Comparison of ENCODE assay signal across 21 cellular contexts in genomic region chr11:11568651-11569229, GRCh38. TPM values are rescaled to one million over a fixed set of nuclear protein-coding genes. Genes with fewer than 3 reads are reported as not detected.
DNase-seq lines count a peak whose midpoint lies in the region; ATAC-seq and TF ChIP-seq lines count a peak whose summit lies in the region.
"Had no signal": no experiment of that assay in that cellular context is flagged by ENCODE, and none has a peak within 500 bp of the region (broad histone marks: within the 10 kb centered on the region; RNA-seq: fewer than 3 reads in every experiment).

No MANE protein-coding gene starts in this region.

- 75 to 80% methylated on average over 1 to 3 of the region's 3 CpGs for WGBS in transverse colon (ENCODE audit: low coverage in 1 of 2), 2 donors

- H3K4me1 ChIP-seq in RWPE2 (ENCODE audit: insufficient read depth, poor library complexity, severe bottlenecking) = peaks cover 25% of the 10 kb centered on the region
- peaks cover 2 to 20% (median 10%) of the 10 kb centered on the region in 4 donors for H3K4me1 ChIP-seq in transverse colon

- intact Hi-C loops in transverse colon (cut with DNase I; ENCODE audit: low total_unique reads) = no loop called here

- no peaks in the 10 kb centered on the region for H3K27me3 Mint-ChIP-seq in nephron progenitor cell (ENCODE audit: low read depth, poor library complexity)

- H3K9me3 ChIP-seq in RWPE2 (ENCODE audit: severe bottlenecking) = no peaks in the 10 kb centered on the region
- H3K9me3 ChIP-seq in transverse colon = no peaks in the 10 kb centered on the region

- no peak for TF ChIP-seq POLR2A in transverse colon (IDR thresholded peaks at IDR 0.05)

- peak overlapping the region; percentile 63 to 67 for H3K27ac Mint-ChIP-seq in activated naive CD4-positive, alpha-beta T cell treated with anti-CD3 and anti-CD28 coated beads, Interleukin-2, amount 50 U/mL, for 72 hours
- H3K27ac Mint-ChIP-seq in nephron progenitor cell = no peak overlapping the region
- H3K27ac Mint-ChIP-seq: CD4-positive, alpha-beta memory T cell; memory B cell had no signal

- H3K4me3 ChIP-seq in RWPE2 (ENCODE audit: severe bottlenecking) (no peak overlapping the region), transverse colon (no peak overlapping the region)

- DNase-seq in activated naive CD4-positive, alpha-beta T cell treated with anti-CD3 and anti-CD28 coated beads, Interleukin-2, amount 50 U/mL, for 72 hours (ENCODE audit: low spot score in 2 of 2) = peak in 1 of 2 donors; percentile 10
- no peak for DNase-seq in activated naive CD4-positive, alpha-beta T cell (lab: John Stamatoyannopoulos, UW)
- DNase-seq in RWPE2 (ENCODE audit: low spot score) (no peak), transverse colon (no peak), nephron progenitor cell (no peak), NCI-H2029 treated with DMSO at 0.1 percent for 48 hours (lab: John Stamatoyannopoulos, UW) (no peak), DMS53 (lab: John Stamatoyannopoulos, UW) (no peak)
- DNase-seq: activated naive CD4-positive, alpha-beta T cell treated with anti-CD3 and anti-CD28 coated beads, Interleukin-2, amount 50 U/mL, for 16 hours; CD4-positive, alpha-beta memory T cell; glutamatergic neuron; GOT3; immature natural killer cell; NCI-H2081 treated with DMSO at 0.1 percent for 48 hours; right cardiac atrium; RPMI8226; stimulated activated CD4-positive, alpha-beta T cell treated with anti-CD3 and anti-CD28 coated beads, Interleukin-4, amount 100 ng/mL, for 1 hour; trophoblast cell had no signal

- peak overlapping the region; percentile 55 for H3K27ac ChIP-seq in RWPE2 (ENCODE audit: poor library complexity, severe bottlenecking)
- H3K27ac ChIP-seq in transverse colon = peak overlapping the region; percentile 43 to 73 (median 54)

- H3K27me3 ChIP-seq in RWPE2 (ENCODE audit: insufficient read depth, poor library complexity, severe bottlenecking) (no peaks in the 10 kb centered on the region), transverse colon (no peaks in the 10 kb centered on the region)

- H3K9me3 Mint-ChIP-seq in activated naive CD4-positive, alpha-beta T cell treated with anti-CD3 and anti-CD28 coated beads, Interleukin-2, amount 50 U/mL, for 72 hours = no peaks in the 10 kb centered on the region
- H3K9me3 Mint-ChIP-seq in nephron progenitor cell = no peaks in the 10 kb centered on the region
- H3K9me3 Mint-ChIP-seq: CD4-positive, alpha-beta memory T cell; immature natural killer cell; memory B cell; nephron had no signal

- H3K36me3 ChIP-seq in RWPE2 (ENCODE audit: low read depth) = no peaks in the 10 kb centered on the region
- no peaks in the 10 kb centered on the region for H3K36me3 ChIP-seq in transverse colon

- no peak overlapping the region for H3K4me3 Mint-ChIP-seq in nephron progenitor cell
- H3K4me3 Mint-ChIP-seq: CD4-positive, alpha-beta memory T cell; immature natural killer cell; memory B cell; nephron had no signal

- TF ChIP-seq CTCF in RWPE2 (IDR thresholded peaks at IDR 0.05; ENCODE audit: poor library complexity, severe bottlenecking) (no peak), transverse colon (IDR thresholded peaks at IDR 0.05) (no peak), nephron progenitor cell (IDR thresholded peaks at IDR 0.05) (no peak)

- peaks cover 0 to 6% of the 10 kb centered on the region in 2 donors for H3K36me3 Mint-ChIP-seq in activated naive CD4-positive, alpha-beta T cell treated with anti-CD3 and anti-CD28 coated beads, Interleukin-2, amount 50 U/mL, for 72 hours
- no peaks in the 10 kb centered on the region for H3K36me3 Mint-ChIP-seq in nephron progenitor cell (ENCODE audit: low read depth)
- H3K36me3 Mint-ChIP-seq: CD4-positive, alpha-beta memory T cell; immature natural killer cell; memory B cell had no signal

- ATAC-seq in activated naive CD4-positive, alpha-beta T cell treated with anti-CD3 and anti-CD28 coated beads, Interleukin-2, amount 50 U/mL, for 72 hours = peak; percentile 55 to 66
- ATAC-seq in RWPE2 (ENCODE audit: low read depth) (peak; percentile 64), esophagus mucosa (peak; percentile 85)
- ATAC-seq: HepG2 had no signal

- H3K4me1 Mint-ChIP-seq in nephron progenitor cell = peaks cover 17% of the 10 kb centered on the region
- H3K4me1 Mint-ChIP-seq: CD4-positive, alpha-beta memory T cell; memory B cell had no signal

- TF ChIP-seq EP300 in transverse colon (IDR thresholded peaks at IDR 0.05; ENCODE audit: low read depth) = no peak

- in situ Hi-C loops in transverse colon (cut with MboI; ENCODE audit: low pct_ligation_motif_present in 1 of 4, low pct_unique_long_range_greater_than_20kb in 1 of 4, low sequenced_read_pairs in 3 of 4) = no loop called here

RNA-seq across cellular contexts. Expression of gene GALNT18, which starts 53.1 kb away (rescaled TPM):
- 10 to 100 TPM in 1 of 2 donors, 1 to 10 TPM in 1; 2.0 to 19.2 TPM for total RNA-seq in activated naive CD4-positive, alpha-beta T cell treated with anti-CD3 and anti-CD28 coated beads, Interleukin-2, amount 50 U/mL, for 72 hours
- total RNA-seq in esophagus mucosa (9.4 TPM), transverse colon (10 to 100 TPM in 1 of 4 donors, 1 to 10 TPM in 3; 5.6 to 22.1 (median 8.4) TPM)
- total RNA-seq: CD4-positive, alpha-beta memory T cell; HepG2 had no signal
